Comparison of ENCODE assay signal across 8 cellular contexts in genomic region chr10:31836569-31837406, GRCh38.
DNase-seq lines count a peak whose midpoint lies in the region; ATAC-seq and TF ChIP-seq lines count a peak whose summit lies in the region.

No MANE protein-coding gene starts in this region.

- peaks cover 7% of the 10 kb centered on the region for H3K4me1 Mint-ChIP-seq in activated naive CD4-positive, alpha-beta T cell treated with anti-CD3 and anti-CD28 coated beads for 36 hours (ENCODE audit: low read depth)
- peaks cover 6% of the 10 kb centered on the region for H3K4me1 Mint-ChIP-seq in activated T-cell treated with anti-CD3 and anti-CD28 coated beads, Interleukin-2, amount 50 U/mL, for 24 hours (ENCODE audit: low read depth)

- H3K27ac Mint-ChIP-seq in activated naive CD4-positive, alpha-beta T cell treated with anti-CD3 and anti-CD28 coated beads for 36 hours, result no peak overlapping the region
- no peak overlapping the region for H3K27ac Mint-ChIP-seq in activated T-cell treated with anti-CD3 and anti-CD28 coated beads, Interleukin-2, amount 50 U/mL, for 24 hours

- H3K9me3 Mint-ChIP-seq in activated naive CD4-positive, alpha-beta T cell treated with anti-CD3 and anti-CD28 coated beads for 36 hours, result no peaks in the 10 kb centered on the region
- H3K9me3 Mint-ChIP-seq in activated T-cell treated with anti-CD3 and anti-CD28 coated beads, Interleukin-2, amount 50 U/mL, for 24 hours, result no peaks in the 10 kb centered on the region

- H3K4me3 Mint-ChIP-seq in activated naive CD4-positive, alpha-beta T cell treated with anti-CD3 and anti-CD28 coated beads for 36 hours, result no peak overlapping the region
- H3K4me3 Mint-ChIP-seq in activated T-cell treated with anti-CD3 and anti-CD28 coated beads, Interleukin-2, amount 50 U/mL, for 24 hours, result no peak overlapping the region

- CTCF ChIA-PET in activated naive CD4-positive, alpha-beta T cell treated with anti-CD3 and anti-CD28 coated beads for 36 hours (lab: Charles Lee), result interaction anchor here (1.4 kb wide), 1 partner anchor 25 kb away, joined by 4 read pairs; no protein-coding TSS in a partner anchor

- no peaks in the 10 kb centered on the region for H3K4me1 ChIP-seq in ascending aorta

- peaks cover 3% of the 10 kb centered on the region for H3K36me3 Mint-ChIP-seq in activated naive CD4-positive, alpha-beta T cell treated with anti-CD3 and anti-CD28 coated beads for 36 hours (ENCODE audit: low read depth)
- H3K36me3 Mint-ChIP-seq in activated T-cell treated with anti-CD3 and anti-CD28 coated beads, Interleukin-2, amount 50 U/mL, for 24 hours (ENCODE audit: low read depth), result peaks cover 7% of the 10 kb centered on the region

- no peak overlapping the region for H3K27ac ChIP-seq in ascending aorta

- no peak overlapping the region for H3K4me3 ChIP-seq in ascending aorta

- H3K36me3 ChIP-seq in ascending aorta, result no peaks in the 10 kb centered on the region

- no peaks in the 10 kb centered on the region for H3K27me3 ChIP-seq in ascending aorta

- peak; percentile 15 for DNase-seq in activated naive CD4-positive, alpha-beta T cell treated with anti-CD3 and anti-CD28 coated beads for 36 hours
- DNase-seq in activated naive CD4-positive, alpha-beta T cell (lab: John Stamatoyannopoulos, UW), result no peak
- DNase-seq in ascending aorta (ENCODE audit: low spot score in 2 of 2) (no peak), kidney tubule cell (ENCODE audit: low spot score) (peak; percentile 40), NCI-H2029 (lab: John Stamatoyannopoulos, UW) (no peak)
- DNase-seq in activated T-cell treated with anti-CD3 and anti-CD28 coated beads, Interleukin-2, amount 50 U/mL, for 24 hours, result no peak

- H3K27me3 Mint-ChIP-seq in activated naive CD4-positive, alpha-beta T cell treated with anti-CD3 and anti-CD28 coated beads for 36 hours (ENCODE audit: low read depth), result no peaks in the 10 kb centered on the region
- no peaks in the 10 kb centered on the region for H3K27me3 Mint-ChIP-seq in activated T-cell treated with anti-CD3 and anti-CD28 coated beads, Interleukin-2, amount 50 U/mL, for 24 hours

- intact Hi-C loops in activated naive CD4-positive, alpha-beta T cell treated with anti-CD3 and anti-CD28 coated beads for 36 hours (cut with micrococcal nuclease), result loop anchor here (1.0 to 2.0 kb wide), 2 partner anchors 168 to 334 kb away; no protein-coding TSS in a partner anchor
- intact Hi-C loops in ascending aorta (cut with DNase I), result no loop called here

- no peak for ATAC-seq in HG03159 (IDR thresholded peaks at IDR 0.05; ENCODE audit: unreplicated experiment)

- TF ChIP-seq RAD21 in Ishikawa (IDR thresholded peaks at IDR 0.05; ENCODE audit: low read depth), result peak; percentile 60

- peak; percentile 58 to 80 (median 69) for TF ChIP-seq CTCF in ascending aorta (IDR thresholded peaks at IDR 0.05)

- TF ChIP-seq EP300 in Ishikawa (IDR thresholded peaks at IDR 0.05; ENCODE audit: borderline replicate concordance), result no peak

- H3K9me3 ChIP-seq in ascending aorta, result no peaks in the 10 kb centered on the region

TF ChIP-seq in Ishikawa, 13 proteins besides CTCF, POLR2A, EP300 and RAD21:
- TF ChIP-seq TAF1 (IDR thresholded peaks at IDR 0.05; ENCODE audit: low read depth) (no peak), EGR1 (IDR thresholded peaks at IDR 0.05) (no peak), TCF12 (IDR thresholded peaks at IDR 0.05; ENCODE audit: low read depth) (no peak), CREB1 (IDR thresholded peaks at IDR 0.05; ENCODE audit: low read depth) (no peak), FOXM1 (IDR thresholded peaks at IDR 0.05; ENCODE audit: borderline replicate concordance, low read depth) (no peak), CEBPB (IDR thresholded peaks at IDR 0.05) (no peak), ZBTB7A (IDR thresholded peaks at IDR 0.05; ENCODE audit: low read depth) (no peak), YY1 (IDR thresholded peaks at IDR 0.05; ENCODE audit: low read depth) (no peak), REST (IDR thresholded peaks at IDR 0.05; ENCODE audit: low read depth) (no peak), NFIC (IDR thresholded peaks at IDR 0.05) (no peak)
- TF ChIP-seq, protein P1, sequence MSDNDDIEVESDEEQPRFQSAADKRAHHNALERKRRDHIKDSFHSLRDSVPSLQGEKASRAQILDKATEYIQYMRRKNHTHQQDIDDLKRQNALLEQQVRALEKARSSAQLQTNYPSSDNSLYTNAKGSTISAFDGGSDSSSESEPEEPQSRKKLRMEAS (IDR thresholded peaks at IDR 0.05), result no peak

Comparison
In these comparisons a context has a peak if more than half of its experiments do, and no peak if none do; other contexts are left out.
1. DNase-seq: peak in activated naive CD4-positive, alpha-beta T cell treated with anti-CD3 and anti-CD28 coated beads for 36 hours (single experiment) and kidney tubule cell (single experiment); none in activated naive CD4-positive, alpha-beta T cell (0 of 4), ascending aorta (0 of 2), activated T-cell treated with anti-CD3 and anti-CD28 coated beads, Interleukin-2, amount 50 U/mL, for 24 hours (single experiment) and NCI-H2029 (single experiment).